Comparison of ENCODE assay signal across 1 cellular context in the genomic region with DNA sequence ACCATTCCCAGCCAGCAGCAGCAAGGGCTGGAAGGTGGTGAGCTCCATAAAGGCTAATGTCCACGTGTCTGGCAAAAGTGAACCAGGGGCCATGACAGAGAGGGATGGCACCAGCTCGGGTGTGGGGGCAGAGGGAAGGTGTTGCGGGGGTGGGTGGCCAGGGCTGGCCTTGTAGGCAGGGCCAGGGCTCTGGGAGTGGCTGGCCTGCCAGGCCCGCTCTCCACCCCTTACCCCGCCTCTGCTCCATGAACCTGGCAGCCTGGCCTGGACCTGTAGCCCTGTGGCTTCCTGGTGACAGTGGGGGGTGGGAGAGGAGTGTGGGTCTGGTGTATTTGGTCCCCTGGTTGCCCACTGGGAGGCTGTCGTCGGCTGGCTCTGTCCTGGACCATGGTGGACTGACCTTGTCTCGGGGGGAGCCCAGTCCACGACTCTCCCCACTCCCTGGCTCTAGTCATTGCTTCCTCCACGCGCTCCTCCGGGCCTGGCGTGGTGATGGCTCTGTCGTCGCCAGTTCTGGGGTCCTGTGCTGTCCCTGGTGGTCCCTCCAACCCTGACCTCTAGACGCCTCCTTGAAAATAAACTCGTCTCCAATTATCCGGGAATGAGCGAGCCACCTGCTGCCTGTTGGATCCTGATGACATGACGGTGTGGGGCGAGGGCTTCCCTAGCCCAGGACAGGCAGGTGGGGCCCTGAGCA.
TF ChIP-seq lines count a peak whose summit lies in the region.

No MANE protein-coding gene starts in this region.

TF ChIP-seq in HEK293, 187 proteins besides CTCF, POLR2A, EP300 and RAD21 (continued from another document):
- no peak for TF ChIP-seq KLF7 (tag by site-specific recombination; IDR thresholded peaks at IDR 0.05; ENCODE audit: borderline replicate concordance)
